Comparison of ENCODE assay signal across 7 cellular contexts in the genomic region with DNA sequence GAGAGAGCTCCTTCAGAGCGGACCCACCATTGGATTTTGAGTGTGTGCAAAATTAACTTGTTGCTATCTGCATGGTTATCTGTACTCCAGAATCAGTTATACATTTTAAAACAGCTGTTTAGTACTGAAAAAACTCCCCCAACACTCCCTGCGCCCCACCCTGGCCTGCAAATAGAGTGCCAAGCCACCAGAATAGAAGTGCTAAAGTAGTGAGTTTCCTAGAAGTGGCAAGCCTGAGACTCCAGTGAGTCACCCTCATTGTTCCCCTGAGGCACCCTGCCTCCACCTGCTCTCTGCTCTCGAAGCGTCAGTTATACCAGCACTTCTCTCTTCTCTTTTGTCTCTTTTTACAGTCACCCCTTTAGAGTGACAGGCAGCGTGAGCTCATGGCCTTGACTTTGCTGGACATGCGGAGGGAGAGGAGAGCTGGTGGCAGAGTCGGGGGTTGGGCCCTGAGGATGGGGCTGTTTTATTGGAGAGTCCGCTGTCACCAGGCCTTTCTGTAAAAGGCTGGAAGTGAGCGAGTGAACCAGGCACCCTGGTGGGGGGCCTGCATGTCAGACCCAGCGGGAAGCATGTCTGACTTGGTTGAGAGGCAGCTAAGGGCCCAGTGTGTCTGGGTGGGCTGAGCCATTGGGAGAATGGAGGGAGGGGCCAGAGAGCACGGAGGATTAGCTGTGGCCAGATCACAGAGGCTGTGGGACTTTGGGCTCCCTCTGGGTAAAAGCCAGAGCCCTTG. TPM values are rescaled to one million over a fixed set of nuclear protein-coding genes. Genes with fewer than 3 reads are reported as not detected.
A peak's percentile ranks its signal among the peaks of the same experiment; 100 is the strongest.
DNase-seq lines count a peak whose midpoint lies in the region; ATAC-seq and TF ChIP-seq lines count a peak whose summit lies in the region.

No MANE protein-coding gene starts in this region.

- ATAC-seq in GM18517 (IDR thresholded peaks at IDR 0.05; ENCODE audit: unreplicated experiment) = peak; percentile 78
- peak; percentile 60 for ATAC-seq in HG02678 (IDR thresholded peaks at IDR 0.05; ENCODE audit: unreplicated experiment)

- H3K27ac Mint-ChIP-seq in endothelial cell (ENCODE audit: unreplicated experiment) = peak overlapping the region; percentile 70

- H3K9me3 Mint-ChIP-seq in endothelial cell (ENCODE audit: unreplicated experiment) = no peaks in the 10 kb centered on the region

- no peak for TF ChIP-seq CTCF in endothelial cell (IDR thresholded peaks at IDR 0.05; ENCODE audit: unreplicated experiment)

- H3K4me1 Mint-ChIP-seq in endothelial cell (ENCODE audit: unreplicated experiment) = peaks cover 70% of the 10 kb centered on the region

- H3K4me3 Mint-ChIP-seq in endothelial cell (ENCODE audit: unreplicated experiment) = peak overlapping the region; percentile 77

- H3K27me3 Mint-ChIP-seq in endothelial cell (ENCODE audit: unreplicated experiment) = peaks cover 15% of the 10 kb centered on the region

- DNase-seq in NCI-H1092 treated with DMSO at 0.1 percent for 48 hours (lab: John Stamatoyannopoulos, UW) (peak; percentile 85), endothelial cell (ENCODE audit: low spot score) (no peak), renal cortical epithelial cell (ENCODE audit: low read depth) (peak; percentile 80), SW480 (ENCODE audit: low spot score) (no peak)
- DNase-seq in activated CD4-positive, alpha-beta T cell treated with anti-CD3 and anti-CD28 coated beads, Interleukin-2, amount 50 U/mL, for 1 hour = peak; percentile 36

- peaks cover 6% of the 10 kb centered on the region for H3K36me3 Mint-ChIP-seq in endothelial cell (ENCODE audit: low read depth, unreplicated experiment)

RNA-seq across cellular contexts. Expression of a gene that starts 10.4 kb away (rescaled TPM):
- 108 TPM for total RNA-seq in endothelial cell (ENCODE audit: unreplicated experiment)
- 147 and 267 TPM in 2 replicates for total RNA-seq in renal cortical epithelial cell

Comparison
In these comparisons a context has a peak if more than half of its experiments do, and no peak if none do; other contexts are left out.
1. DNase-seq: peak in NCI-H1092 treated with DMSO at 0.1 percent for 48 hours (single experiment), activated CD4-positive, alpha-beta T cell treated with anti-CD3 and anti-CD28 coated beads, Interleukin-2, amount 50 U/mL, for 1 hour (single experiment) and renal cortical epithelial cell (single experiment); none in endothelial cell (single experiment) and SW480 (single experiment).